18 cellular contexts compared by ENCODE assay signal in the genomic region with DNA sequence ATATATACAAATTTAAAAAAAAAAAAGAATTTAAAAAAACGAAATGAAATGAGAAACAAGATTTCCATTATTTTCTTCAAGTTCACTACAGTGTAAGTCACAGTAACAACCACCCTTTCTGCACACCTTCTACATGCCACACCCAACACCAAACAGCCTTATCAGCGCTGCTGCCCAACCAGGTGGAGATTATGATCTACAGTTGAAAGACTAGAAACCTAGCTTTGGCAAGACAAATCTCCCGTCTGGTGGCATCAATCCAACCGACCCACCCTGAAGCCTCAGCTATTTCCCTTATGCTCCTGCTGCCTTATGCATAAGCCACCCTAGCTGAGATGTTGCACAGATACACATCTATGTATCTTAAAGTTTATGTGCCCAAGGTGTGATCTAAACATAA.
DNase-seq lines count a peak whose midpoint lies in the region; ATAC-seq, FAIRE-seq and TF ChIP-seq lines count a peak whose summit lies in the region.
"Had no signal": no experiment of that assay in that cellular context is flagged by ENCODE, and none has a peak within 500 bp of the region (broad histone marks: within the 10 kb centered on the region; RNA-seq: fewer than 3 reads in every experiment).

No MANE protein-coding gene starts in this region.

- no peak overlapping the region for H3K4me3 Mint-ChIP-seq in GM23338
- H3K4me3 Mint-ChIP-seq in astrocyte (ENCODE audit: unreplicated experiment) = peak overlapping the region; percentile 22
- H3K4me3 Mint-ChIP-seq: B cell; CD4-positive, alpha-beta T cell had no signal

- H3K4me1 Mint-ChIP-seq in GM23338 (peaks cover 22% of the 10 kb centered on the region), astrocyte (ENCODE audit: low read depth, unreplicated experiment) (peaks cover 10% of the 10 kb centered on the region)
- H3K4me1 Mint-ChIP-seq: B cell had no signal

- TF ChIP-seq CTCF in GM23338 (conservative IDR thresholded peaks at IDR 0.05; ENCODE audit: low read depth in 2 of 2) (no peak), astrocyte (IDR thresholded peaks at IDR 0.05; ENCODE audit: insufficient read depth, low read depth, low read length) (no peak), mucosa of descending colon (IDR thresholded peaks at IDR 0.05) (no peak), hepatocyte (IDR thresholded peaks at IDR 0.05; ENCODE audit: poor library complexity) (no peak)

- H3K36me3 ChIP-seq in GM23338 (ENCODE audit: insufficient read depth) (no peaks in the 10 kb centered on the region), astrocyte (ENCODE audit: insufficient read depth, low read length) (no peaks in the 10 kb centered on the region), mucosa of descending colon (ENCODE audit: low read depth) (no peaks in the 10 kb centered on the region), hepatocyte (replicated peaks; ENCODE audit: insufficient read depth, low read depth) (no peaks in the 10 kb centered on the region)

- H3K9me3 Mint-ChIP-seq in GM23338 (peaks cover 5% of the 10 kb centered on the region; the same call in 2 of the 3 replicates), astrocyte (ENCODE audit: unreplicated experiment) (peaks cover 3% of the 10 kb centered on the region)
- H3K9me3 Mint-ChIP-seq: CD4-positive, alpha-beta T cell had no signal

- H3F3A ChIP-seq in GM23338 (replicated peaks; ENCODE audit: low read depth) = no peaks in the 10 kb centered on the region

- peaks cover 1% of the 10 kb centered on the region for H3K27me3 Mint-ChIP-seq in GM23338 (ENCODE audit: insufficient read depth, low read depth, poor library complexity)
- H3K27me3 Mint-ChIP-seq in astrocyte (ENCODE audit: low read depth, unreplicated experiment) = no peaks in the 10 kb centered on the region
- H3K27me3 Mint-ChIP-seq: B cell; CD4-positive, alpha-beta T cell had no signal

- H2AFZ ChIP-seq in GM23338 = no peak overlapping the region
- no peak overlapping the region for H2AFZ ChIP-seq in astrocyte (ENCODE audit: low read depth, low read length)
- H2AFZ ChIP-seq in hepatocyte = no peak overlapping the region

- H3K27me3 ChIP-seq in GM23338 (ENCODE audit: insufficient read depth) (no peaks in the 10 kb centered on the region), astrocyte (ENCODE audit: insufficient read depth, low read length) (no peaks in the 10 kb centered on the region), hepatocyte (no peaks in the 10 kb centered on the region)

- 77% methylated on average over 4 of the region's 4 CpGs for WGBS in hepatocyte (ENCODE audit: low lambda C conversion rate, missing lambda C conversion rate)

- H3K27ac ChIP-seq in GM23338 (ENCODE audit: low read depth) = no peak overlapping the region
- H3K27ac ChIP-seq in astrocyte (ENCODE audit: low read depth, low read length) = no peak overlapping the region
- no peak overlapping the region for H3K27ac ChIP-seq in hepatocyte

- no peak overlapping the region for H3K4me3 ChIP-seq in GM23338
- no peak overlapping the region for H3K4me3 ChIP-seq in Jurkat, Clone E6-1 (ENCODE audit: low read length)
- no peak overlapping the region for H3K4me3 ChIP-seq in astrocyte (ENCODE audit: insufficient read depth, low read depth, low read length)
- H3K4me3 ChIP-seq in mucosa of descending colon = no peak overlapping the region
- no peak overlapping the region for H3K4me3 ChIP-seq in hepatocyte
- H3K4me3 ChIP-seq: K562 had no signal

- H3K9me2 ChIP-seq in GM23338 (ENCODE audit: insufficient read depth) (no peaks in the 10 kb centered on the region), hepatocyte (replicated peaks; ENCODE audit: insufficient read depth) (no peaks in the 10 kb centered on the region)

- H4K20me1 ChIP-seq in GM23338 (replicated peaks; ENCODE audit: insufficient read depth) = peaks cover 7% of the 10 kb centered on the region
- H4K20me1 ChIP-seq in astrocyte (ENCODE audit: insufficient read depth, low read length) = peaks cover 6% of the 10 kb centered on the region
- peaks cover 6% of the 10 kb centered on the region for H4K20me1 ChIP-seq in hepatocyte (ENCODE audit: insufficient read depth, poor library complexity, severe bottlenecking)

- no peak for DNase-seq in GM23338 (ENCODE audit: low spot score)
- peak; percentile 54 for DNase-seq in Jurkat, Clone E6-1 (ENCODE audit: low read depth, low spot score)
- DNase-seq in astrocyte (ENCODE audit: low read depth) = no peak
- peak; percentile 67 to 92 (median 78) for DNase-seq in mucosa of descending colon
- DNase-seq in cerebellum (ENCODE audit: low spot score) = no peak
- DNase-seq in hepatocyte (ENCODE audit: low spot score) = no peak
- DNase-seq in UCSD-AML1 (lab: John Stamatoyannopoulos, UW; ENCODE audit: unreplicated experiment) = no peak
- DNase-seq in COR-L47 (lab: John Stamatoyannopoulos, UW) = no peak
- DNase-seq: ACHN; C1 segment of cervical spinal cord; CD4-positive, alpha-beta T cell; DND-41; GDM1 had no signal

- H3K9ac ChIP-seq in astrocyte (ENCODE audit: low read length) = no peak overlapping the region

- no peak for FAIRE-seq in astrocyte (lab: Jason Lieb, UNC)
- FAIRE-seq: GM12892, H54 had no signal

- H3K27ac Mint-ChIP-seq in GM23338 (peak overlapping the region; percentile 53; the same call in 1 of the 2 replicates), astrocyte (ENCODE audit: unreplicated experiment) (no peak overlapping the region)
- H3K27ac Mint-ChIP-seq: B cell; CD4-positive, alpha-beta T cell had no signal

- peaks cover 10% of the 10 kb centered on the region for H3K36me3 Mint-ChIP-seq in GM23338 (ENCODE audit: low read depth)
- peaks cover 12% of the 10 kb centered on the region for H3K36me3 Mint-ChIP-seq in astrocyte (ENCODE audit: low read depth, unreplicated experiment)

- intact Hi-C loops in mucosa of descending colon (cut with DNase I, micrococcal nuclease) = no loop called here

- ATAC-seq in GM23338 (no peak), mucosa of descending colon (peak; percentile 78)
- ATAC-seq: HCT116, K562 had no signal

- no peaks in the 10 kb centered on the region for H3K9me3 ChIP-seq in astrocyte (ENCODE audit: insufficient read depth, low read depth, low read length)
- no peaks in the 10 kb centered on the region for H3K9me3 ChIP-seq in mucosa of descending colon
- no peaks in the 10 kb centered on the region for H3K9me3 ChIP-seq in hepatocyte (ENCODE audit: low read depth)

- H3K4me2 ChIP-seq in GM23338 = no peak overlapping the region
- H3K4me2 ChIP-seq in astrocyte (ENCODE audit: low read length) = no peak overlapping the region
- H3K4me2 ChIP-seq in hepatocyte = no peak overlapping the region

- H3K4me1 ChIP-seq in GM23338 (ENCODE audit: insufficient read depth) (peaks cover 22% of the 10 kb centered on the region), astrocyte (ENCODE audit: insufficient read depth, low read length) (no peaks in the 10 kb centered on the region), mucosa of descending colon (ENCODE audit: low read depth) (peaks cover 38% of the 10 kb centered on the region), hepatocyte (ENCODE audit: insufficient read depth) (peaks cover 24% of the 10 kb centered on the region)

- H3K79me2 ChIP-seq in GM23338 (replicated peaks; ENCODE audit: insufficient read depth) (no peaks in the 10 kb centered on the region; the same call in 1 of the 2 replicates), astrocyte (ENCODE audit: insufficient read depth, low read length) (no peaks in the 10 kb centered on the region), hepatocyte (no peaks in the 10 kb centered on the region)

TF ChIP-seq in GM23338, 12 proteins besides CTCF, POLR2A, EP300 and RAD21 (continues in another document):
- no peak for TF ChIP-seq EZH2 (IDR thresholded peaks at IDR 0.05; ENCODE audit: low read depth, unreplicated experiment)
- TF ChIP-seq, protein P1, sequence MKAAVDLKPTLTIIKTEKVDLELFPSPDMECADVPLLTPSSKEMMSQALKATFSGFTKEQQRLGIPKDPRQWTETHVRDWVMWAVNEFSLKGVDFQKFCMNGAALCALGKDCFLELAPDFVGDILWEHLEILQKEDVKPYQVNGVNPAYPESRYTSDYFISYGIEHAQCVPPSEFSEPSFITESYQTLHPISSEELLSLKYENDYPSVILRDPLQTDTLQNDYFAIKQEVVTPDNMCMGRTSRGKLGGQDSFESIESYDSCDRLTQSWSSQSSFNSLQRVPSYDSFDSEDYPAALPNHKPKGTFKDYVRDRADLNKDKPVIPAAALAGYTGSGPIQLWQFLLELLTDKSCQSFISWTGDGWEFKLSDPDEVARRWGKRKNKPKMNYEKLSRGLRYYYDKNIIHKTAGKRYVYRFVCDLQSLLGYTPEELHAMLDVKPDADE (IDR thresholded peaks at IDR 0.05) = no peak
- TF ChIP-seq REST (IDR thresholded peaks at IDR 0.05; ENCODE audit: unreplicated experiment) = no peak
- no peak for TF ChIP-seq STAT1 (IDR thresholded peaks at IDR 0.05; ENCODE audit: unreplicated experiment)
- TF ChIP-seq POLR2AphosphoS5 (IDR thresholded peaks at IDR 0.05; ENCODE audit: low read depth) = no peak
- no peak for TF ChIP-seq EZH2phosphoT487 (IDR thresholded peaks at IDR 0.05; ENCODE audit: unreplicated experiment)
- no peak for TF ChIP-seq ZNF114 (CRISPR knock-in tag; IDR thresholded peaks at IDR 0.05)
- TF ChIP-seq NANOG (IDR thresholded peaks at IDR 0.05; ENCODE audit: borderline replicate concordance) = no peak
- TF ChIP-seq ZNF331 (CRISPR knock-in tag; IDR thresholded peaks at IDR 0.05; ENCODE audit: low read depth) = no peak
- TF ChIP-seq JUNB (IDR thresholded peaks at IDR 0.05; ENCODE audit: unreplicated experiment) = no peak

Comparison
In these comparisons a context has a peak if more than half of its experiments do, and no peak if none do; other contexts are left out.
1. DNase-seq: peak in Jurkat, Clone E6-1 (single experiment) and mucosa of descending colon (3 of 3); none in GM23338 (single experiment), astrocyte (single experiment), cerebellum (single experiment), hepatocyte (single experiment), UCSD-AML1 (single experiment) and COR-L47 (single experiment).